16 cellular contexts compared by ENCODE assay signal in genomic region chr1:6627031-6627430, GRCh38. TPM values are rescaled to one million over a fixed set of nuclear protein-coding genes. Genes with fewer than 3 reads are reported as not detected.
DNase-seq lines count a peak whose midpoint lies in the region; ATAC-seq and TF ChIP-seq lines count a peak whose summit lies in the region.
"Had no signal": no experiment of that assay in that cellular context is flagged by ENCODE, and none has a peak within 500 bp of the region (broad histone marks: within the 10 kb centered on the region; RNA-seq: fewer than 3 reads in every experiment).

No MANE protein-coding gene starts in this region.

- peak overlapping the region; percentile 88 for H3K4me3 Mint-ChIP-seq in activated T-cell treated with anti-CD3 and anti-CD28 coated beads, Interleukin-2, amount 50 U/mL, for 24 hours
- H3K4me3 Mint-ChIP-seq in IgD-negative memory B cell (peak overlapping the region; percentile 25 to 93 (median 93)), brain (peak overlapping the region; percentile 92 to 99 (median 96)), osteocyte (ENCODE audit: unreplicated experiment) (peak overlapping the region; percentile 84)

- ATAC-seq in HG03565 (IDR thresholded peaks at IDR 0.05; ENCODE audit: unreplicated experiment) = no peak
- ATAC-seq: left lung had no signal

- TF ChIP-seq CTCF in brain (conservative IDR thresholded peaks at IDR 0.05) = no peak
- no peak for TF ChIP-seq CTCF in osteocyte (IDR thresholded peaks at IDR 0.05)

- H3K36me3 Mint-ChIP-seq in activated T-cell treated with anti-CD3 and anti-CD28 coated beads, Interleukin-2, amount 50 U/mL, for 24 hours (ENCODE audit: low read depth) = peaks cover 80% of the 10 kb centered on the region
- H3K36me3 Mint-ChIP-seq in IgD-negative memory B cell (peaks cover 2% of the 10 kb centered on the region), brain (peaks cover 65% of the 10 kb centered on the region), osteocyte (ENCODE audit: unreplicated experiment) (peaks cover 24% of the 10 kb centered on the region)

- no peak for DNase-seq in activated T-cell treated with anti-CD3 and anti-CD28 coated beads, Interleukin-2, amount 50 U/mL, for 24 hours
- DNase-seq in activated T-cell treated with anti-CD3 and anti-CD28 coated beads, Interleukin-2, amount 50 U/mL, for 48 hours = no peak
- DNase-seq in osteocyte (ENCODE audit: extremely low spot score, unreplicated experiment) (no peak), epidermal melanocyte (ENCODE audit: insufficient read length, low spot score) (no peak), amniotic stem cell (lab: John Stamatoyannopoulos, UW) (no peak)
- DNase-seq: brain microvascular endothelial cell; H7; hypothalamus; KBM-7; NCI-H1417 treated with DMSO at 0.1 percent for 48 hours; NCI-H345; stimulated activated naive CD4-positive, alpha-beta T cell had no signal

- peak overlapping the region; percentile 41 for H3K27ac Mint-ChIP-seq in activated T-cell treated with anti-CD3 and anti-CD28 coated beads, Interleukin-2, amount 50 U/mL, for 24 hours
- H3K27ac Mint-ChIP-seq in IgD-negative memory B cell (peak overlapping the region in 1 of 3 donors; percentile 34), brain (peak overlapping the region in 3 of 5 experiments; percentile 76 to 97 (median 96)), osteocyte (ENCODE audit: unreplicated experiment) (peak overlapping the region; percentile 2)

- H3K4me1 Mint-ChIP-seq in activated T-cell treated with anti-CD3 and anti-CD28 coated beads, Interleukin-2, amount 50 U/mL, for 24 hours (ENCODE audit: low read depth) = peaks cover 31% of the 10 kb centered on the region
- H3K4me1 Mint-ChIP-seq in IgD-negative memory B cell = peaks cover 6 to 25% (median 11%) of the 10 kb centered on the region in 3 donors
- H3K4me1 Mint-ChIP-seq in brain = peaks cover 41% of the 10 kb centered on the region
- H3K4me1 Mint-ChIP-seq in osteocyte (ENCODE audit: unreplicated experiment) = peaks cover 20% of the 10 kb centered on the region

- no peaks in the 10 kb centered on the region for H3K9me3 Mint-ChIP-seq in activated T-cell treated with anti-CD3 and anti-CD28 coated beads, Interleukin-2, amount 50 U/mL, for 24 hours
- H3K9me3 Mint-ChIP-seq in IgD-negative memory B cell = no peaks in the 10 kb centered on the region
- no peaks in the 10 kb centered on the region for H3K9me3 Mint-ChIP-seq in brain
- H3K9me3 Mint-ChIP-seq in osteocyte (ENCODE audit: unreplicated experiment) = no peaks in the 10 kb centered on the region

- H3K27me3 Mint-ChIP-seq in activated T-cell treated with anti-CD3 and anti-CD28 coated beads, Interleukin-2, amount 50 U/mL, for 24 hours = no peaks in the 10 kb centered on the region
- no peaks in the 10 kb centered on the region for H3K27me3 Mint-ChIP-seq in IgD-negative memory B cell
- no peaks in the 10 kb centered on the region for H3K27me3 Mint-ChIP-seq in brain
- no peaks in the 10 kb centered on the region for H3K27me3 Mint-ChIP-seq in osteocyte (ENCODE audit: unreplicated experiment)

RNA-seq across cellular contexts. Expression of gene THAP3, which starts 2.4 kb away (rescaled TPM):
- 28.4 TPM for polyA plus RNA-seq in IgD-negative memory B cell
- polyA plus RNA-seq in brain (ENCODE audit: insufficient read depth, low read depth, low replicate concordance) = 28.1 TPM
- total RNA-seq in osteocyte = 16.5 and 18.7 TPM in 2 replicates

RNA-seq across cellular contexts. Expression of gene PHF13, which starts 13.5 kb away (rescaled TPM):
- 5.3 TPM for polyA plus RNA-seq in IgD-negative memory B cell
- 31.7 TPM for polyA plus RNA-seq in brain (ENCODE audit: insufficient read depth, low read depth, low replicate concordance)
- 24.0 and 28.9 TPM in 2 replicates for total RNA-seq in osteocyte

RNA-seq across cellular contexts. Expression of gene KLHL21, which starts 24.4 kb away (rescaled TPM):
- 12.1 TPM for polyA plus RNA-seq in IgD-negative memory B cell
- 22.0 TPM for polyA plus RNA-seq in brain (ENCODE audit: insufficient read depth, low read depth, low replicate concordance)
- 27.3 and 27.5 TPM in 2 replicates for total RNA-seq in osteocyte

RNA-seq across cellular contexts. Expression of gene ZBTB48, which starts 47.2 kb away (rescaled TPM):
- polyA plus RNA-seq in IgD-negative memory B cell (21.4 TPM), brain (ENCODE audit: insufficient read depth, low read depth, low replicate concordance) (24.0 TPM)
- 28.8 and 29.1 TPM in 2 replicates for total RNA-seq in osteocyte
